20 cellular contexts compared by ENCODE assay signal in genomic region chr2:60149151-60149550, GRCh38.
"Had no signal": no experiment of that assay in that cellular context is flagged by ENCODE, and none has a peak within 500 bp of the region (broad histone marks: within the 10 kb centered on the region; RNA-seq: fewer than 3 reads in every experiment).

No MANE protein-coding gene starts in this region.

- H3K27me3 Mint-ChIP-seq: progenitor cell of endocrine pancreas had no signal

- H3K4me3 Mint-ChIP-seq: T-helper 2 cell treated with Interferon-gamma antibody and Interleukin-4, amounts not matched to agents 5 μg/mL and 100 μg/mL, for 36 hours had no signal

- H3K27ac ChIP-seq: ascending aorta, breast epithelium, coronary artery, foreskin keratinocyte, stomach, vagina had no signal

- H3K36me3 ChIP-seq: ascending aorta, breast epithelium, stomach, vagina had no signal

- ATAC-seq: activated CD4-positive, CD25-positive, alpha-beta regulatory T cell treated with anti-CD3 and anti-CD28 coated beads, Interleukin-2, amount 50 U/mL, for 24 hours; foreskin keratinocyte; left lobe of liver had no signal

- H3K9me3 Mint-ChIP-seq: T-helper 2 cell treated with Interferon-gamma antibody and Interleukin-4, amounts not matched to agents 5 μg/mL and 100 μg/mL, for 36 hours had no signal

- H3K9me3 ChIP-seq: vagina had no signal

- H3K27ac Mint-ChIP-seq: progenitor cell of endocrine pancreas; T-helper 2 cell treated with Interferon-gamma antibody and Interleukin-4, amounts not matched to agents 5 μg/mL and 100 μg/mL, for 36 hours had no signal

- DNase-seq: activated CD8-positive, alpha-beta memory T cell treated with anti-CD3 and anti-CD28 coated beads for 24 hours; activated CD8-positive, alpha-beta memory T cell treated with anti-CD3 and anti-CD28 coated beads, Interleukin-2, amount 50 U/mL, for 48 hours; activated effector memory CD4-positive, alpha-beta T cell treated with anti-CD3 and anti-CD28 coated beads, Interleukin-2, amount 50 U/mL, for 16 hours; activated naive CD4-positive, alpha-beta T cell treated with anti-CD3 and anti-CD28 coated beads, Interleukin-2, amount 50 U/mL, for 16 hours; activated T-cell treated with anti-CD3 and anti-CD28 coated beads, Interleukin-2, amount 50 U/mL, for 48 hours; foreskin keratinocyte; glutamatergic neuron; midbrain; stimulated activated CD4-positive, alpha-beta T cell treated with anti-CD3 and anti-CD28 coated beads, Interleukin-12 subunit alpha, Interleukin-12 subunit beta, amount 100 ng/mL, for 4 hours; stimulated activated CD4-positive, alpha-beta T cell treated with anti-CD3 and anti-CD28 coated beads, Interleukin-2, amount 100 ng/mL, for 24 hours; stomach; trophoblast cell had no signal
